Comparison of ENCODE assay signal across 1 cellular context in genomic region chr5:107023732-107024131, GRCh38.
TF ChIP-seq lines count a peak whose summit lies in the region.

No MANE protein-coding gene starts in this region.

TF ChIP-seq in GM23338, 12 proteins besides CTCF, POLR2A, EP300 and RAD21 (continued from another document):
- no peak for TF ChIP-seq NANOG (IDR thresholded peaks at IDR 0.05; ENCODE audit: borderline replicate concordance)
- TF ChIP-seq STAT1 (IDR thresholded peaks at IDR 0.05; ENCODE audit: unreplicated experiment): no peak
- TF ChIP-seq, protein P1, sequence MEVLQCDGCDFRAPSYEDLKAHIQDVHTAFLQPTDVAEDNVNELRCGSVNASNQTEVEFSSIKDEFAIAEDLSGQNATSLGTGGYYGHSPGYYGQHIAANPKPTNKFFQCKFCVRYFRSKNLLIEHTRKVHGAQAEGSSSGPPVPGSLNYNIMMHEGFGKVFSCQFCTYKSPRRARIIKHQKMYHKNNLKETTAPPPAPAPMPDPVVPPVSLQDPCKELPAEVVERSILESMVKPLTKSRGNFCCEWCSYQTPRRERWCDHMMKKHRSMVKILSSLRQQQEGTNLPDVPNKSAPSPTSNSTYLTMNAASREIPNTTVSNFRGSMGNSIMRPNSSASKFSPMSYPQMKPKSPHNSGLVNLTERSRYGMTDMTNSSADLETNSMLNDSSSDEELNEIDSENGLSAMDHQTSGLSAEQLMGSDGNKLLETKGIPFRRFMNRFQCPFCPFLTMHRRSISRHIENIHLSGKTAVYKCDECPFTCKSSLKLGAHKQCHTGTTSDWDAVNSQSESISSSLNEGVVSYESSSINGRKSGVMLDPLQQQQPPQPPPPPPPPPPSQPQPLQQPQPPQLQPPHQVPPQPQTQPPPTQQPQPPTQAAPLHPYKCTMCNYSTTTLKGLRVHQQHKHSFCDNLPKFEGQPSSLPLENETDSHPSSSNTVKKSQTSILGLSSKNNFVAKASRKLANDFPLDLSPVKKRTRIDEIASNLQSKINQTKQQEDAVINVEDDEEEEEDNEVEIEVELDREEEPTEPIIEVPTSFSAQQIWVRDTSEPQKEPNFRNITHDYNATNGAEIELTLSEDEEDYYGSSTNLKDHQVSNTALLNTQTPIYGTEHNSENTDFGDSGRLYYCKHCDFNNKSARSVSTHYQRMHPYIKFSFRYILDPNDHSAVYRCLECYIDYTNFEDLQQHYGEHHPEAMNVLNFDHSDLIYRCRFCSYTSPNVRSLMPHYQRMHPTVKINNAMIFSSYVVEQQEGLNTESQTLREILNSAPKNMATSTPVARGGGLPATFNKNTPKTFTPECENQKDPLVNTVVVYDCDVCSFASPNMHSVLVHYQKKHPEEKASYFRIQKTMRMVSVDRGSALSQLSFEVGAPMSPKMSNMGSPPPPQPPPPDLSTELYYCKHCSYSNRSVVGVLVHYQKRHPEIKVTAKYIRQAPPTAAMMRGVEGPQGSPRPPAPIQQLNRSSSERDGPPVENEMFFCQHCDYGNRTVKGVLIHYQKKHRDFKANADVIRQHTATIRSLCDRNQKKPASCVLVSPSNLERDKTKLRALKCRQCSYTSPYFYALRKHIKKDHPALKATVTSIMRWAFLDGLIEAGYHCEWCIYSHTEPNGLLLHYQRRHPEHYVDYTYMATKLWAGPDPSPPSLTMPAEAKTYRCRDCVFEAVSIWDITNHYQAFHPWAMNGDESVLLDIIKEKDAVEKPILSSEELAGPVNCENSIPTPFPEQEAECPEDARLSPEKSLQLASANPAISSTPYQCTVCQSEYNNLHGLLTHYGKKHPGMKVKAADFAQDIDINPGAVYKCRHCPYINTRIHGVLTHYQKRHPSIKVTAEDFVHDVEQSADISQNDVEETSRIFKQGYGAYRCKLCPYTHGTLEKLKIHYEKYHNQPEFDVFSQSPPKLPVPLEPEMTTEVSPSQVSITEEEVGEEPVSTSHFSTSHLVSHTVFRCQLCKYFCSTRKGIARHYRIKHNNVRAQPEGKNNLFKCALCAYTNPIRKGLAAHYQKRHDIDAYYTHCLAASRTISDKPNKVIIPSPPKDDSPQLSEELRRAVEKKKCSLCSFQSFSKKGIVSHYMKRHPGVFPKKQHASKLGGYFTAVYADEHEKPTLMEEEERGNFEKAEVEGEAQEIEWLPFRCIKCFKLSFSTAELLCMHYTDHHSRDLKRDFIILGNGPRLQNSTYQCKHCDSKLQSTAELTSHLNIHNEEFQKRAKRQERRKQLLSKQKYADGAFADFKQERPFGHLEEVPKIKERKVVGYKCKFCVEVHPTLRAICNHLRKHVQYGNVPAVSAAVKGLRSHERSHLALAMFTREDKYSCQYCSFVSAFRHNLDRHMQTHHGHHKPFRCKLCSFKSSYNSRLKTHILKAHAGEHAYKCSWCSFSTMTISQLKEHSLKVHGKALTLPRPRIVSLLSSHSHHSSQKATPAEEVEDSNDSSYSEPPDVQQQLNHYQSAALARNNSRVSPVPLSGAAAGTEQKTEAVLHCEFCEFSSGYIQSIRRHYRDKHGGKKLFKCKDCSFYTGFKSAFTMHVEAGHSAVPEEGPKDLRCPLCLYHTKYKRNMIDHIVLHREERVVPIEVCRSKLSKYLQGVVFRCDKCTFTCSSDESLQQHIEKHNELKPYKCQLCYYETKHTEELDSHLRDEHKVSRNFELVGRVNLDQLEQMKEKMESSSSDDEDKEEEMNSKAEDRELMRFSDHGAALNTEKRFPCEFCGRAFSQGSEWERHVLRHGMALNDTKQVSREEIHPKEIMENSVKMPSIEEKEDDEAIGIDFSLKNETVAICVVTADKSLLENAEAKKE (CRISPR knock-in tag; IDR thresholded peaks at IDR 0.05): no peak
- no peak for TF ChIP-seq CREB1 (CRISPR knock-in tag; IDR thresholded peaks at IDR 0.05; ENCODE audit: low read depth)
- no peak for TF ChIP-seq JUNB (IDR thresholded peaks at IDR 0.05; ENCODE audit: unreplicated experiment)
- TF ChIP-seq, protein P2, sequence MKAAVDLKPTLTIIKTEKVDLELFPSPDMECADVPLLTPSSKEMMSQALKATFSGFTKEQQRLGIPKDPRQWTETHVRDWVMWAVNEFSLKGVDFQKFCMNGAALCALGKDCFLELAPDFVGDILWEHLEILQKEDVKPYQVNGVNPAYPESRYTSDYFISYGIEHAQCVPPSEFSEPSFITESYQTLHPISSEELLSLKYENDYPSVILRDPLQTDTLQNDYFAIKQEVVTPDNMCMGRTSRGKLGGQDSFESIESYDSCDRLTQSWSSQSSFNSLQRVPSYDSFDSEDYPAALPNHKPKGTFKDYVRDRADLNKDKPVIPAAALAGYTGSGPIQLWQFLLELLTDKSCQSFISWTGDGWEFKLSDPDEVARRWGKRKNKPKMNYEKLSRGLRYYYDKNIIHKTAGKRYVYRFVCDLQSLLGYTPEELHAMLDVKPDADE (IDR thresholded peaks at IDR 0.05): no peak
